In the genomic region with DNA sequence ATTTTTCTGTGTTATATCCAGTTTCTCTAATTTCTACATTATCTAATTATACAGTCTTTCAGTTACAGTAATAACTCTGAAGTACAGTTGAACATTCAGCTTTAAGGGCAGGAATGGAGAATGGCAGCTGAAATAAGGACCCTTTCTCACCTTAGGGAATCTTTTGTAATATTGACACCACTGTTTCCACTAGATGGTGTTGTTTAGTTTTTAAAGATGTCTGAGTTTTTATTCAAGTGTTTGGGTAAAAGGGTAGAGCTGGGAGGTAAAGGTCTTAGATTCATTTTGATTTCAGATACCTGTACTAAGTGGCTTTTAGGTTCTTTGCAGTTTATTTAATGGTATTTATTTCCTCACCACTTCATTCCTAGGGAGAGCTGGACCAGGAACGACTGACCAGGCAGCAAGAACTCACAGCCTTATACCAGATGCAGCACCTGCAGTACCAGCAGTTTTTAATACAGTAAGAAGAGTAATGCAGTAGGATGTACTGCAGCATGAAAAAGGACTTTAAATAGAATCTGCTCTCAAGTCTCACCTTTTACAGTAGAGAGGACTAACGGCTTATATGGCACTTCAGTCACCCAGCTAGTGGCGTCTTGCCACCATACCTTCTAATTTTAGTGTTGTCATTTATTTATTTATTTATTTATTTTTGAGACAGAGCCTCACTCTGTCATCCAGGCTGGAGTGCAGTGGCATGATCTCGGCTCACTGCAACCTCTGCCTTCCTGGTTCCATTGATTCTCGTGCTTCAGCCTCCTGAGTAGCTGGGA, we compare ENCODE assay signal across 1 cellular context.
TF ChIP-seq lines count a peak whose summit lies in the region.

No MANE protein-coding gene starts in this region.

TF ChIP-seq in WTC11, 78 proteins besides CTCF, POLR2A, EP300 and RAD21 (continued from another document):
- TF ChIP-seq, protein P1, sequence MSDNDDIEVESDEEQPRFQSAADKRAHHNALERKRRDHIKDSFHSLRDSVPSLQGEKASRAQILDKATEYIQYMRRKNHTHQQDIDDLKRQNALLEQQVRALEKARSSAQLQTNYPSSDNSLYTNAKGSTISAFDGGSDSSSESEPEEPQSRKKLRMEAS (CRISPR knock-in tag; IDR thresholded peaks at IDR 0.05): no peak
- TF ChIP-seq HMGA2 (CRISPR knock-in tag; IDR thresholded peaks at IDR 0.05) (no peak), ZNF317 (CRISPR knock-in tag; IDR thresholded peaks at IDR 0.05; ENCODE audit: borderline replicate concordance, low read depth) (no peak), ATF3 (CRISPR knock-in tag; conservative IDR thresholded peaks at IDR 0.05) (no peak)
TF ChIP-seq in WTC11: peak in this region for 0.
